1 cellular context compared by ENCODE assay signal in genomic region chr14:50471838-50472465, GRCh38.
TF ChIP-seq lines count a peak whose summit lies in the region.

No MANE protein-coding gene starts in this region.

TF ChIP-seq in GM12878, 131 proteins besides CTCF, POLR2A, EP300 and RAD21 (continued from another document):
- TF ChIP-seq, protein P1, sequence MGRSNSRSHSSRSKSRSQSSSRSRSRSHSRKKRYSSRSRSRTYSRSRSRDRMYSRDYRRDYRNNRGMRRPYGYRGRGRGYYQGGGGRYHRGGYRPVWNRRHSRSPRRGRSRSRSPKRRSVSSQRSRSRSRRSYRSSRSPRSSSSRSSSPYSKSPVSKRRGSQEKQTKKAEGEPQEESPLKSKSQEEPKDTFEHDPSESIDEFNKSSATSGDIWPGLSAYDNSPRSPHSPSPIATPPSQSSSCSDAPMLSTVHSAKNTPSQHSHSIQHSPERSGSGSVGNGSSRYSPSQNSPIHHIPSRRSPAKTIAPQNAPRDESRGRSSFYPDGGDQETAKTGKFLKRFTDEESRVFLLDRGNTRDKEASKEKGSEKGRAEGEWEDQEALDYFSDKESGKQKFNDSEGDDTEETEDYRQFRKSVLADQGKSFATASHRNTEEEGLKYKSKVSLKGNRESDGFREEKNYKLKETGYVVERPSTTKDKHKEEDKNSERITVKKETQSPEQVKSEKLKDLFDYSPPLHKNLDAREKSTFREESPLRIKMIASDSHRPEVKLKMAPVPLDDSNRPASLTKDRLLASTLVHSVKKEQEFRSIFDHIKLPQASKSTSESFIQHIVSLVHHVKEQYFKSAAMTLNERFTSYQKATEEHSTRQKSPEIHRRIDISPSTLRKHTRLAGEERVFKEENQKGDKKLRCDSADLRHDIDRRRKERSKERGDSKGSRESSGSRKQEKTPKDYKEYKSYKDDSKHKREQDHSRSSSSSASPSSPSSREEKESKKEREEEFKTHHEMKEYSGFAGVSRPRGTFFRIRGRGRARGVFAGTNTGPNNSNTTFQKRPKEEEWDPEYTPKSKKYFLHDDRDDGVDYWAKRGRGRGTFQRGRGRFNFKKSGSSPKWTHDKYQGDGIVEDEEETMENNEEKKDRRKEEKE (IDR thresholded peaks at IDR 0.05) = no peak
- no peak for TF ChIP-seq TARDBP (IDR thresholded peaks at IDR 0.05; ENCODE audit: borderline replicate concordance)
- no peak for TF ChIP-seq ESRRA (IDR thresholded peaks at IDR 0.05; ENCODE audit: low read length)
- TF ChIP-seq MEF2B (IDR thresholded peaks at IDR 0.05; ENCODE audit: partially characterized antibody, poor library complexity, severe bottlenecking) = no peak
- TF ChIP-seq PBX3 (IDR thresholded peaks at IDR 0.05; ENCODE audit: insufficient replicate concordance, low read depth, low read length) = no peak
- no peak for TF ChIP-seq ZNF24 (IDR thresholded peaks at IDR 0.05)
- no peak for TF ChIP-seq REST (IDR thresholded peaks at IDR 0.05; ENCODE audit: low read depth, low read length)
- TF ChIP-seq, protein P2, sequence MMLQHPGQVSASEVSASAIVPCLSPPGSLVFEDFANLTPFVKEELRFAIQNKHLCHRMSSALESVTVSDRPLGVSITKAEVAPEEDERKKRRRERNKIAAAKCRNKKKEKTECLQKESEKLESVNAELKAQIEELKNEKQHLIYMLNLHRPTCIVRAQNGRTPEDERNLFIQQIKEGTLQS (IDR thresholded peaks at IDR 0.05; ENCODE audit: borderline replicate concordance, extremely low read depth, low read depth, low read length) = no peak
TF ChIP-seq in GM12878: peak in this region for 0.
